13 cellular contexts compared by ENCODE assay signal in the genomic region with DNA sequence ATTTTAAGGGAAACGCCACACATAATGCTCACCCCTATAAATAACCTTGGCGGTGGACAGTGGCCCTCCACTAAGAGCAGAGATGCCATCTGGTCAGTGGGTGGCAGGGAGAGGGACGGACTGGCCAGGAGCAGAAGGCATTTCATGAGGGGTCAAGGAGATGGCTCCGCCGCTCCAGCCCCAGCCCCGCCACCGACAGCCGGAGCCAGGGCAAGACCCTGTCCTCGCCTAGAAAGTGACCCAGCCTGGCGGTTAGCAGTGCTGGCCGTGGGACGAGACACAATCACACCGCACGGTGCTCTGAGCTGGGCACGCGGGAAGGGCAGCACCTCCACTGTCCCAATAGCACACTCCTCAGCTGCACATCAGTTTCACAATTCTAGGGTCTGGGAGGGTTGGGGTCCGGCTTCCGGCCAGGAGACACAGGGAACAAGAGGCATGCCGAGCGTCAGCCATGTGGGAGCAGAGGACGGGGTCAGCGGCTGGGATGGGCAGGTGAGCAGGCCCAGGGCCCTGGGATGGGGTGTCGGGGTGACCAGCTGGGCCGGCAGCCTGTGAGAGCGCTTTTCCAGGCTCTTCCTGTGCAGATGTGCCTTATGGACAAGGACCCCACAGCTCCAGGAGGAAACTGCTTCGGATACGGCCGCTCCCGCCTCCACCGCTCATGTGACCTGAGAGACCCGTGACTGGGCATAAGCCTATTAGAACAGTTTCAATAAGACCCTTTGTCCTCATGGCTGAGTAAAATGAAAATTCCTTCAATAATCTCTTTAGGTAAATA. TPM values are rescaled to one million over a fixed set of nuclear protein-coding genes. Genes with fewer than 3 reads are reported as not detected.
A peak's percentile ranks its signal among the peaks of the same experiment; 100 is the strongest.
DNase-seq lines count a peak whose midpoint lies in the region; ATAC-seq and TF ChIP-seq lines count a peak whose summit lies in the region.
"Had no signal": no experiment of that assay in that cellular context is flagged by ENCODE, and none has a peak within 500 bp of the region (broad histone marks: within the 10 kb centered on the region; RNA-seq: fewer than 3 reads in every experiment).

No MANE protein-coding gene starts in this region.

- DNase-seq in activated T-cell treated with anti-CD3 and anti-CD28 coated beads, Interleukin-2, amount 50 U/mL, for 24 hours = peak; percentile 25
- DNase-seq in activated T-cell treated with anti-CD3 and anti-CD28 coated beads for 4 hours (no peak), left lobe of liver (ENCODE audit: low spot score) (peak; percentile 46), stomach (peak; percentile 25), GF-D8 (lab: John Stamatoyannopoulos, UW) (no peak), esophagus muscularis mucosa (ENCODE audit: extremely low spot score) (no peak), T1000 (lab: John Stamatoyannopoulos, UW) (no peak)
- DNase-seq in activated T-helper 1 cell treated with anti-CD3 and anti-CD28 coated beads, Interleukin-12 subunit alpha, Interleukin-12 subunit beta, Interleukin-2, Interleukin-4 antibody, amounts not matched to agents 30 ng/mL and 10 ng/mL and 1 ng/mL, durations not matched to agents 14 hours and 24 hours and 36 hours (ENCODE audit: low spot score) = no peak
- DNase-seq: activated CD4-positive, alpha-beta T cell treated with anti-CD3 and anti-CD28 coated beads for 48 hours; colonic mucosa; NCI-H2227 treated with DMSO at 0.1 percent for 48 hours had no signal

- TF ChIP-seq POLR2A in stomach (IDR thresholded peaks at IDR 0.05) (no peak), esophagus muscularis mucosa (IDR thresholded peaks at IDR 0.05; ENCODE audit: low read depth) (no peak)

- TF ChIP-seq EP300 in stomach (IDR thresholded peaks at IDR 0.05) (no peak), esophagus muscularis mucosa (IDR thresholded peaks at IDR 0.05) (no peak)

- no peak overlapping the region for H3K4me3 Mint-ChIP-seq in activated T-cell treated with anti-CD3 and anti-CD28 coated beads, Interleukin-2, amount 50 U/mL, for 24 hours
- no peak overlapping the region for H3K4me3 Mint-ChIP-seq in activated T-helper 1 cell treated with anti-CD3 and anti-CD28 coated beads, Interleukin-12 subunit alpha, Interleukin-12 subunit beta, Interleukin-2, Interleukin-4 antibody, amounts not matched to agents 30 ng/mL and 10 ng/mL and 1 ng/mL, durations not matched to agents 14 hours and 24 hours and 36 hours
- H3K4me3 Mint-ChIP-seq: T-cell had no signal

- no peaks in the 10 kb centered on the region for H3K9me3 Mint-ChIP-seq in activated T-cell treated with anti-CD3 and anti-CD28 coated beads, Interleukin-2, amount 50 U/mL, for 24 hours
- H3K9me3 Mint-ChIP-seq in activated T-helper 1 cell treated with anti-CD3 and anti-CD28 coated beads, Interleukin-12 subunit alpha, Interleukin-12 subunit beta, Interleukin-2, Interleukin-4 antibody, amounts not matched to agents 30 ng/mL and 10 ng/mL and 1 ng/mL, durations not matched to agents 14 hours and 24 hours and 36 hours = no peaks in the 10 kb centered on the region
- H3K9me3 Mint-ChIP-seq: activated naive CD4-positive, alpha-beta T cell treated with anti-CD3 and anti-CD28 coated beads, Interleukin-2, amount 50 U/mL, for 72 hours; T-cell had no signal

- intact Hi-C loops in activated T-helper 1 cell treated with anti-CD3 and anti-CD28 coated beads, Interleukin-12 subunit alpha, Interleukin-12 subunit beta, Interleukin-2, Interleukin-4 antibody, amounts not matched to agents 30 ng/mL and 10 ng/mL and 1 ng/mL, durations not matched to agents 14 hours and 24 hours and 36 hours (cut with micrococcal nuclease) = no loop called here
- intact Hi-C loops in stomach (cut with DNase I; ENCODE audit: low total_unique reads) = no loop called here
- intact Hi-C loops in esophagus muscularis mucosa (cut with DNase I) = no loop called here

- peaks cover 32 to 66% (median 44%) of the 10 kb centered on the region in 4 donors for H3K4me1 ChIP-seq in stomach
- peaks cover 5 to 20% (median 11%) of the 10 kb centered on the region in 4 donors for H3K4me1 ChIP-seq in esophagus muscularis mucosa

- TF ChIP-seq CTCF in stomach (IDR thresholded peaks at IDR 0.05) = no peak
- no peak for TF ChIP-seq CTCF in esophagus muscularis mucosa (IDR thresholded peaks at IDR 0.05)

- H3K27ac Mint-ChIP-seq in activated T-cell treated with anti-CD3 and anti-CD28 coated beads, Interleukin-2, amount 50 U/mL, for 24 hours = peak overlapping the region; percentile 52
- peak overlapping the region; percentile 43 for H3K27ac Mint-ChIP-seq in activated T-helper 1 cell treated with anti-CD3 and anti-CD28 coated beads, Interleukin-12 subunit alpha, Interleukin-12 subunit beta, Interleukin-2, Interleukin-4 antibody, amounts not matched to agents 30 ng/mL and 10 ng/mL and 1 ng/mL, durations not matched to agents 14 hours and 24 hours and 36 hours
- H3K27ac Mint-ChIP-seq: activated naive CD4-positive, alpha-beta T cell treated with anti-CD3 and anti-CD28 coated beads, Interleukin-2, amount 50 U/mL, for 72 hours; T-cell had no signal

- H3K27ac ChIP-seq in stomach (peak overlapping the region in 2 of 5 donors; percentile 64 to 67), esophagus muscularis mucosa (replicated peaks in 1 of 4) (no peak overlapping the region)
- H3K27ac ChIP-seq: colonic mucosa had no signal

- no peak for ATAC-seq in left lobe of liver
- ATAC-seq: activated naive CD4-positive, alpha-beta T cell treated with anti-CD3 and anti-CD28 coated beads, Interleukin-2, amount 50 U/mL, for 72 hours; T-cell had no signal

- H3K27me3 Mint-ChIP-seq in activated T-cell treated with anti-CD3 and anti-CD28 coated beads, Interleukin-2, amount 50 U/mL, for 24 hours = no peaks in the 10 kb centered on the region
- no peaks in the 10 kb centered on the region for H3K27me3 Mint-ChIP-seq in activated T-helper 1 cell treated with anti-CD3 and anti-CD28 coated beads, Interleukin-12 subunit alpha, Interleukin-12 subunit beta, Interleukin-2, Interleukin-4 antibody, amounts not matched to agents 30 ng/mL and 10 ng/mL and 1 ng/mL, durations not matched to agents 14 hours and 24 hours and 36 hours (ENCODE audit: insufficient read depth)
- H3K27me3 Mint-ChIP-seq: T-cell had no signal

- WGBS in stomach, 5 donors = 75 to 85% (median 84%) methylated on average over 23 to 31 of the region's 31 CpGs
- WGBS in esophagus muscularis mucosa = 89% methylated on average over 27 of the region's 31 CpGs

- H3K36me3 Mint-ChIP-seq in activated T-cell treated with anti-CD3 and anti-CD28 coated beads, Interleukin-2, amount 50 U/mL, for 24 hours (ENCODE audit: low read depth) = peaks cover 85% of the 10 kb centered on the region
- peaks cover 17% of the 10 kb centered on the region for H3K36me3 Mint-ChIP-seq in activated T-helper 1 cell treated with anti-CD3 and anti-CD28 coated beads, Interleukin-12 subunit alpha, Interleukin-12 subunit beta, Interleukin-2, Interleukin-4 antibody, amounts not matched to agents 30 ng/mL and 10 ng/mL and 1 ng/mL, durations not matched to agents 14 hours and 24 hours and 36 hours (ENCODE audit: low read depth)

- H3K4me3 ChIP-seq in stomach = no peak overlapping the region
- H3K4me3 ChIP-seq in esophagus muscularis mucosa = no peak overlapping the region
- H3K4me3 ChIP-seq: colonic mucosa had no signal

- H3K9me3 ChIP-seq in stomach (no peaks in the 10 kb centered on the region), esophagus muscularis mucosa (no peaks in the 10 kb centered on the region)
- H3K9me3 ChIP-seq: colonic mucosa had no signal

- H3K27me3 ChIP-seq in stomach (no peaks in the 10 kb centered on the region), esophagus muscularis mucosa (no peaks in the 10 kb centered on the region)
- H3K27me3 ChIP-seq: colonic mucosa had no signal

- peaks cover 48% of the 10 kb centered on the region for H3K4me1 Mint-ChIP-seq in activated T-cell treated with anti-CD3 and anti-CD28 coated beads, Interleukin-2, amount 50 U/mL, for 24 hours (ENCODE audit: low read depth)
- peaks cover 23% of the 10 kb centered on the region for H3K4me1 Mint-ChIP-seq in activated T-helper 1 cell treated with anti-CD3 and anti-CD28 coated beads, Interleukin-12 subunit alpha, Interleukin-12 subunit beta, Interleukin-2, Interleukin-4 antibody, amounts not matched to agents 30 ng/mL and 10 ng/mL and 1 ng/mL, durations not matched to agents 14 hours and 24 hours and 36 hours (ENCODE audit: low read depth)

- H3K36me3 ChIP-seq in stomach (peaks cover 2 to 8% (median 5%) of the 10 kb centered on the region in 4 donors), esophagus muscularis mucosa (peaks cover 0 to 7% (median 3%) of the 10 kb centered on the region in 4 donors)
- H3K36me3 ChIP-seq: colonic mucosa had no signal

RNA-seq across cellular contexts. Expression of gene SLC19A1, which starts 5.7 kb away (rescaled TPM):
- total RNA-seq in activated T-helper 1 cell treated with anti-CD3 and anti-CD28 coated beads, Interleukin-12 subunit alpha, Interleukin-12 subunit beta, Interleukin-2, Interleukin-4 antibody, amounts not matched to agents 30 ng/mL and 10 ng/mL and 1 ng/mL, durations not matched to agents 14 hours and 24 hours and 36 hours = 104 and 105 TPM in 2 replicates
- 13.7 TPM for total RNA-seq in left lobe of liver
- 10 to 100 TPM in 1 of 5 donors, 1 to 10 TPM in 4; 3.1 to 23.3 (median 3.9) TPM for total RNA-seq in stomach
- 1 to 10 TPM; 2.9 to 9.9 (median 6.7) TPM for polyA plus RNA-seq in stomach
- total RNA-seq in esophagus muscularis mucosa = 10 to 100 TPM in 1 of 4 donors, 1 to 10 TPM in 3; 2.8 to 10.0 (median 6.6) TPM

Comparison
In these comparisons a context has a peak if more than half of its experiments do, and no peak if none do; other contexts are left out.
1. DNase-seq: peak in activated T-cell treated with anti-CD3 and anti-CD28 coated beads, Interleukin-2, amount 50 U/mL, for 24 hours (single experiment), left lobe of liver (single experiment) and stomach (single experiment); none in activated T-cell treated with anti-CD3 and anti-CD28 coated beads for 4 hours (single experiment), activated T-helper 1 cell treated with anti-CD3 and anti-CD28 coated beads, Interleukin-12 subunit alpha, Interleukin-12 subunit beta, Interleukin-2, Interleukin-4 antibody, amounts not matched to agents 30 ng/mL and 10 ng/mL and 1 ng/mL, durations not matched to agents 14 hours and 24 hours and 36 hours (single experiment), GF-D8 (single experiment), esophagus muscularis mucosa (single experiment) and T1000 (single experiment).